Comparison of ENCODE assay signal across 30 cellular contexts in the genomic region with DNA sequence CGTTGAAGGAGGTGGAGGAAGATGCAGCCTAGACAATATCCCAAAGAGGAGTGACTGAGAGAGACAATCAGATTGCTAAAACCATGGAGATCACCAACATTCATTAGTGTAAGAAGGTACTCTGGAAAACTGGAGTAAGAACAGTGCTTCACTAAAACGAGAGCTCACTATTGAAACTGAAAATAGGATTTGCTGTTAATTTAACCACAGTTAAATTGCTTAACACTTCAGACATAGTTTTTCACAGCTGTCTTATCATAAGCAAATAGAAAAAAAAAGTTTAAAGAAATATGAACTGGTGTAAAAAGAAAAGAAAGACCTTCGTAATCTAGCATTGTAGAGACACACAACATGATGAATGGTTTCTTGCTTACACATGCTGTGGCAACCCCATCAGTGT.
"Had no signal": no experiment of that assay in that cellular context is flagged by ENCODE, and none has a peak within 500 bp of the region (broad histone marks: within the 10 kb centered on the region; RNA-seq: fewer than 3 reads in every experiment).

No MANE protein-coding gene starts in this region.

- H3K4me1 ChIP-seq: left lung, lower lobe of right lung, pancreas, prostate gland, stomach, testis, thyroid gland, transverse colon, upper lobe of left lung, vagina had no signal

- H3K27ac Mint-ChIP-seq: immature natural killer cell; naive thymus-derived CD8-positive, alpha-beta T cell; nephron; stimulated activated naive B cell treated with anti-CD40 and anti-IgM and Interleukin-4, amounts not matched to agents 10 μg/mL and 1 μg/mL and 100 μg/mL, for 72 hours had no signal

- H3K36me3 Mint-ChIP-seq: immature natural killer cell; naive thymus-derived CD8-positive, alpha-beta T cell; stimulated activated naive B cell treated with anti-CD40 and anti-IgM and Interleukin-4, amounts not matched to agents 10 μg/mL and 1 μg/mL and 100 μg/mL, for 72 hours had no signal

- H3K4me3 Mint-ChIP-seq: immature natural killer cell; naive thymus-derived CD8-positive, alpha-beta T cell; nephron; neural crest cell; stimulated activated naive B cell treated with anti-CD40 and anti-IgM and Interleukin-4, amounts not matched to agents 10 μg/mL and 1 μg/mL and 100 μg/mL, for 72 hours had no signal

- DNase-seq: immature natural killer cell; kidney; left colon; left lung; lower lobe of right lung; mammary epithelial cell; mesenchymal stem cell; naive thymus-derived CD8-positive, alpha-beta T cell; nucleus accumbens; pancreas; posterior cingulate gyrus; retina; right cardiac atrium; stimulated activated CD4-positive, alpha-beta T cell treated with anti-CD3 and anti-CD28 coated beads, Interleukin-12 subunit alpha, Interleukin-12 subunit beta, amount 100 ng/mL, for 4 hours; stimulated activated CD4-positive, alpha-beta T cell treated with anti-CD3 and anti-CD28 coated beads, Interleukin-15, amount 100 ng/mL, for 24 hours; stimulated activated CD4-positive, alpha-beta T cell treated with anti-CD3 and anti-CD28 coated beads, Interleukin-2, amount 100 ng/mL, for 24 hours; stimulated activated CD4-positive, alpha-beta T cell treated with anti-CD3 and anti-CD28 coated beads, Interleukin-4, amount 100 ng/mL, for 1 hour; stimulated activated naive B cell treated with anti-CD40 and anti-IgM and Interleukin-4, amounts not matched to agents 10 μg/mL and 1 μg/mL and 100 μg/mL, for 72 hours; stimulated activated naive CD8-positive, alpha-beta T cell treated with anti-CD3 and anti-CD28 coated beads, Interleukin-15, Interleukin-2, amounts not matched to agents 100 U/mL and 50 U/mL, for 24 hours; stomach; testis; thyroid gland; transverse colon; upper lobe of left lung had no signal

- H3K27me3 Mint-ChIP-seq: naive thymus-derived CD8-positive, alpha-beta T cell; stimulated activated naive B cell treated with anti-CD40 and anti-IgM and Interleukin-4, amounts not matched to agents 10 μg/mL and 1 μg/mL and 100 μg/mL, for 72 hours had no signal

- ATAC-seq: left colon; left lung; lower lobe of right lung; naive thymus-derived CD8-positive, alpha-beta T cell; right cardiac atrium; sciatic nerve; stimulated activated naive B cell treated with anti-CD40 and anti-IgM and Interleukin-4, amounts not matched to agents 10 μg/mL and 1 μg/mL and 100 μg/mL, for 72 hours; stimulated activated naive CD8-positive, alpha-beta T cell treated with anti-CD3 and anti-CD28 coated beads, Interleukin-15, Interleukin-2, amounts not matched to agents 100 U/mL and 50 U/mL, for 24 hours had no signal

- H3K4me1 Mint-ChIP-seq: immature natural killer cell; naive thymus-derived CD8-positive, alpha-beta T cell; nephron; neural crest cell; stimulated activated naive B cell treated with anti-CD40 and anti-IgM and Interleukin-4, amounts not matched to agents 10 μg/mL and 1 μg/mL and 100 μg/mL, for 72 hours had no signal

- H3K9me3 Mint-ChIP-seq: nephron, neural crest cell had no signal

- H3K27ac ChIP-seq: left lung, lower lobe of right lung, pancreas, prostate gland, skin epidermis, testis, thyroid gland, transverse colon, upper lobe of left lung, vagina had no signal

- H3K27me3 ChIP-seq: left lung, pancreas, stomach, testis, thyroid gland, transverse colon, upper lobe of left lung, vagina had no signal

- H3K4me3 ChIP-seq: left lung, lower lobe of right lung, pancreas, prostate gland, skin epidermis, testis, thyroid gland, transverse colon, upper lobe of left lung, vagina had no signal

- H3K9me3 ChIP-seq: lower lobe of right lung, pancreas, prostate gland, stomach, testis, thyroid gland, transverse colon, upper lobe of left lung, vagina had no signal

- H3K36me3 ChIP-seq: left lung, lower lobe of right lung, pancreas, prostate gland, stomach, thyroid gland, transverse colon, upper lobe of left lung, vagina had no signal
